17 cellular contexts compared by ENCODE assay signal in genomic region chr10:86932674-86933073, GRCh38.
"Had no signal": no experiment of that assay in that cellular context is flagged by ENCODE, and none has a peak within 500 bp of the region (broad histone marks: within the 10 kb centered on the region; RNA-seq: fewer than 3 reads in every experiment).

No MANE protein-coding gene starts in this region.

- H3K36me3 ChIP-seq: breast epithelium, neutrophil had no signal

- DNase-seq: activated B cell treated with CpG ODN at 0.5 μM for 24 hours; activated CD4-positive, alpha-beta T cell treated with anti-CD3 and anti-CD28 coated beads for 48 hours; activated gamma-delta T cell treated with Interleukin-2 at 50 U/mL for 16 hours; aorta; dermis blood vessel endothelial cell; effector memory CD8-positive, alpha-beta T cell; heart left ventricle; naive thymus-derived CD4-positive, alpha-beta T cell; stimulated activated CD4-positive, alpha-beta T cell treated with anti-CD3 and anti-CD28 coated beads, Interleukin-15, amount 100 ng/mL, for 24 hours; stimulated activated CD4-positive, alpha-beta T cell treated with anti-CD3 and anti-CD28 coated beads, Interleukin-4, amount 100 ng/mL, for 1 hour; stimulated activated naive CD4-positive, alpha-beta T cell; T-helper 2 cell had no signal

- H3K27me3 ChIP-seq: breast epithelium, heart left ventricle, neutrophil had no signal

- H3K27ac ChIP-seq: neutrophil had no signal

- H3K4me1 ChIP-seq: breast epithelium had no signal

- H3K4me3 ChIP-seq: breast epithelium, heart left ventricle, lung, skin epidermis, thoracic aorta had no signal

- H3K9me3 ChIP-seq: breast epithelium, heart left ventricle, neutrophil, thoracic aorta had no signal
